Comparison of ENCODE assay signal across 29 cellular contexts in the genomic region with DNA sequence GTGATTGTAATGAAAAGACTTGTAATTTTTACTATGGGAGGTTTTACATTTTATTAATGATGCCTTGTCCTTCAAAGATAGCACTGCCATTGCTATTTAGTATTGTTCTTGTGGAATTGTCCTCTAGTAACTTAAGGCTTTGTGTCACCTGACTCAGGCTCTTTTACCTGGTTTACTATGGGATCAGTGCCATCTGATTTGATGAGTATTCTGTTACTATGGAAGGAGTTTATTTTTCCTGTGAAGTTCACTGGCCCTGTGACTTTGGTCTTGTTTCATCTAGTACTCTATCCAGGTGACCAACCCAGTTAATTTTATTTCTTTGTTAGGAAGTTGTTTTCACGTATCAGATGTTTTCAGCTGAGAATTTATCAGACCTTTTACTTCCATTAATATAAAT. TPM values are rescaled to one million over a fixed set of nuclear protein-coding genes. Genes with fewer than 3 reads are reported as not detected.
DNase-seq lines count a peak whose midpoint lies in the region; ATAC-seq and TF ChIP-seq lines count a peak whose summit lies in the region.
"Had no signal": no experiment of that assay in that cellular context is flagged by ENCODE, and none has a peak within 500 bp of the region (broad histone marks: within the 10 kb centered on the region; RNA-seq: fewer than 3 reads in every experiment).

No MANE protein-coding gene starts in this region.

- in situ Hi-C loops in GM23248 (cut with MboI), result no loop called here

- peak overlapping the region; percentile 51 for H3K4me2 ChIP-seq in GM23248 (ENCODE audit: unreplicated experiment)
- H3K4me2 ChIP-seq: KMS-11, PC-9, SK-N-SH had no signal

- H3K36me3 ChIP-seq in GM23248 (ENCODE audit: low read depth), result peaks cover 50% of the 10 kb centered on the region

- no peak overlapping the region for H2AFZ ChIP-seq in GM23248
- H2AFZ ChIP-seq: PC-9 had no signal

- intact Hi-C loops in activated CD4-positive, alpha-beta T cell treated with anti-CD3 and anti-CD28 coated beads for 36 hours (cut with DNase I, micrococcal nuclease), result no loop called here

- H3K27ac ChIP-seq in GM23248, result peak overlapping the region; percentile 63
- H3K27ac ChIP-seq: 22Rv1, adrenal gland, C4-2B, KMS-11, PC-9, skin epidermis had no signal

- H4K20me1 ChIP-seq in GM23248 (ENCODE audit: insufficient read depth), result peaks cover 76% of the 10 kb centered on the region

- no peak for DNase-seq in activated CD4-positive, alpha-beta T cell treated with anti-CD3 and anti-CD28 coated beads for 36 hours
- no peak for DNase-seq in activated CD4-positive, alpha-beta T cell treated with anti-CD3 and anti-CD28 coated beads for 4 hours
- no peak for DNase-seq in GM23248
- no peak for DNase-seq in activated naive CD8-positive, alpha-beta T cell treated with anti-CD3 and anti-CD28 coated beads for 36 hours
- no peak for DNase-seq in neural crest cell (ENCODE audit: low read depth, low spot score)
- DNase-seq in cerebellar nuclear complex (lab: John Stamatoyannopoulos, UW), result no peak
- DNase-seq in DMS153 (lab: John Stamatoyannopoulos, UW), result no peak
- DNase-seq in DMS153 treated with DMSO at 0.1 percent for 48 hours (lab: John Stamatoyannopoulos, UW; ENCODE audit: unreplicated experiment), result no peak
- DNase-seq: activated CD4-positive, alpha-beta T cell treated with anti-CD3 and anti-CD28 coated beads, Interleukin-2, amount 50 U/mL, for 48 hours; activated gamma-delta T cell; adrenal gland; gastrocnemius medialis; kidney glomerular epithelial cell; naive thymus-derived CD8-positive, alpha-beta T cell; NCI-H1417; NCI-H2029; NCI-H2227 treated with DMSO at 0.1 percent for 48 hours; NCI-H526 treated with DMSO at 0.1 percent for 48 hours; PC-9; retina; SK-N-SH; stimulated activated naive CD4-positive, alpha-beta T cell treated with Interleukin-2 at 50 U/mL for 16 hours had no signal

- H3K9me3 ChIP-seq in GM23248 (ENCODE audit: low read depth), result no peaks in the 10 kb centered on the region
- H3K9me3 ChIP-seq: adrenal gland, gastrocnemius medialis, SK-N-SH had no signal

- WGBS in GM23248 (ENCODE audit: low coverage in 1 of 2, low lambda C conversion rate in 2 of 2, missing lambda C conversion rate in 2 of 2), 2 experiments, result 100% methylated on average over 1 of the region's 1 CpG

- H3K27me3 ChIP-seq in GM23248 (replicated peaks; ENCODE audit: insufficient read depth), result no peaks in the 10 kb centered on the region
- H3K27me3 ChIP-seq: adrenal gland, gastrocnemius medialis had no signal

- H3K79me2 ChIP-seq in GM23248 (ENCODE audit: insufficient read depth), result peaks cover 100% of the 10 kb centered on the region

- H3K9me3 Mint-ChIP-seq in activated CD4-positive, alpha-beta T cell treated with anti-CD3 and anti-CD28 coated beads for 36 hours (ENCODE audit: low read depth), result no peaks in the 10 kb centered on the region
- no peaks in the 10 kb centered on the region for H3K9me3 Mint-ChIP-seq in activated naive CD8-positive, alpha-beta T cell treated with anti-CD3 and anti-CD28 coated beads for 36 hours
- H3K9me3 Mint-ChIP-seq in neural crest cell, result no peaks in the 10 kb centered on the region
- H3K9me3 Mint-ChIP-seq: brain; naive thymus-derived CD8-positive, alpha-beta T cell had no signal

- peaks cover 69% of the 10 kb centered on the region for H3K4me1 Mint-ChIP-seq in activated CD4-positive, alpha-beta T cell treated with anti-CD3 and anti-CD28 coated beads for 36 hours
- peaks cover 56% of the 10 kb centered on the region for H3K4me1 Mint-ChIP-seq in activated naive CD8-positive, alpha-beta T cell treated with anti-CD3 and anti-CD28 coated beads for 36 hours
- H3K4me1 Mint-ChIP-seq in neural crest cell, result peaks cover 34% of the 10 kb centered on the region

- POLR2A ChIA-PET in activated CD4-positive, alpha-beta T cell treated with anti-CD3 and anti-CD28 coated beads for 36 hours (lab: Charles Lee), result no interaction called here

- H3K4me3 Mint-ChIP-seq in activated CD4-positive, alpha-beta T cell treated with anti-CD3 and anti-CD28 coated beads for 36 hours, result no peak overlapping the region
- no peak overlapping the region for H3K4me3 Mint-ChIP-seq in activated naive CD8-positive, alpha-beta T cell treated with anti-CD3 and anti-CD28 coated beads for 36 hours
- H3K4me3 Mint-ChIP-seq in neural crest cell, result peak overlapping the region; percentile 59

- H3K4me1 ChIP-seq in GM23248 (ENCODE audit: insufficient read depth), result peaks cover 60% of the 10 kb centered on the region

- no peak for ATAC-seq in activated CD4-positive, alpha-beta T cell treated with anti-CD3 and anti-CD28 coated beads for 36 hours
- ATAC-seq: gastrocnemius medialis; naive thymus-derived CD8-positive, alpha-beta T cell; Right ventricle myocardium inferior had no signal

- H3K27me3 Mint-ChIP-seq in activated CD4-positive, alpha-beta T cell treated with anti-CD3 and anti-CD28 coated beads for 36 hours, result no peaks in the 10 kb centered on the region
- H3K27me3 Mint-ChIP-seq in activated naive CD8-positive, alpha-beta T cell treated with anti-CD3 and anti-CD28 coated beads for 36 hours, result no peaks in the 10 kb centered on the region
- no peaks in the 10 kb centered on the region for H3K27me3 Mint-ChIP-seq in neural crest cell (ENCODE audit: low read depth)
- H3K27me3 Mint-ChIP-seq: brain; naive thymus-derived CD8-positive, alpha-beta T cell had no signal

- H3F3A ChIP-seq in GM23248 (ENCODE audit: insufficient read depth), result peaks cover 76% of the 10 kb centered on the region

- H3K4me3 ChIP-seq in GM23248, result no peak overlapping the region
- H3K4me3 ChIP-seq: adrenal gland, gastrocnemius medialis, lung, PC-9, skin epidermis had no signal

- H3K36me3 Mint-ChIP-seq in activated CD4-positive, alpha-beta T cell treated with anti-CD3 and anti-CD28 coated beads for 36 hours (ENCODE audit: low read depth), result peaks cover 60% of the 10 kb centered on the region
- peaks cover 35% of the 10 kb centered on the region for H3K36me3 Mint-ChIP-seq in activated naive CD8-positive, alpha-beta T cell treated with anti-CD3 and anti-CD28 coated beads for 36 hours
- H3K36me3 Mint-ChIP-seq in neural crest cell (ENCODE audit: low read depth), result peaks cover 5% of the 10 kb centered on the region

- H3K9ac ChIP-seq in GM23248, result no peak overlapping the region
- H3K9ac ChIP-seq: KMS-11, SK-N-SH had no signal

- H3K9me2 ChIP-seq in GM23248 (ENCODE audit: insufficient read depth), result no peaks in the 10 kb centered on the region
- H3K9me2 ChIP-seq: SK-N-SH had no signal

- CTCF ChIA-PET in activated CD4-positive, alpha-beta T cell treated with anti-CD3 and anti-CD28 coated beads for 36 hours (lab: Charles Lee), result interaction anchor here (1.2 to 1.7 kb wide), 2 partner anchors 10 to 26 kb away, joined by 3 to 6 read pairs; no protein-coding TSS in a partner anchor

- TF ChIP-seq CTCF in neural crest cell (conservative IDR thresholded peaks at IDR 0.05), result no peak

- H3K27ac Mint-ChIP-seq in activated CD4-positive, alpha-beta T cell treated with anti-CD3 and anti-CD28 coated beads for 36 hours, result peak overlapping the region; percentile 25
- peak overlapping the region; percentile 38 for H3K27ac Mint-ChIP-seq in activated naive CD8-positive, alpha-beta T cell treated with anti-CD3 and anti-CD28 coated beads for 36 hours
- no peak overlapping the region for H3K27ac Mint-ChIP-seq in neural crest cell (ENCODE audit: unreplicated experiment)
- H3K27ac Mint-ChIP-seq: brain had no signal

RNA-seq across cellular contexts. Expression of a gene that starts 9.0 kb away (rescaled TPM):
- 100 to 1,000 TPM; 260 to 353 TPM for total RNA-seq in activated CD4-positive, alpha-beta T cell treated with anti-CD3 and anti-CD28 coated beads for 36 hours
- 302 and 388 TPM in 2 replicates for total RNA-seq in GM23248 (2014; rRNA removed; shearing (Covaris generic))
- 357 and 358 TPM in 2 replicates for polyA plus RNA-seq in GM23248 (2016; fragmentation: Nextera tagmentation; extraction: Ambion mirVana)
- 100 to 1,000 TPM; 275 to 293 TPM for total RNA-seq in activated naive CD8-positive, alpha-beta T cell treated with anti-CD3 and anti-CD28 coated beads for 36 hours
- total RNA-seq in neural crest cell, result 472 and 478 TPM in 2 replicates
